6 cellular contexts compared by ENCODE assay signal in genomic region chr2:241150660-241151530, GRCh38. TPM values are rescaled to one million over a fixed set of nuclear protein-coding genes. Genes with fewer than 3 reads are reported as not detected.
DNase-seq lines count a peak whose midpoint lies in the region; ATAC-seq, FAIRE-seq and TF ChIP-seq lines count a peak whose summit lies in the region.

No MANE protein-coding gene starts in this region.

- FAIRE-seq in A549 (lab: Jason Lieb, UNC) (no peak), GM12891 (lab: Jason Lieb, UNC) (no peak)

- H3K4me2 ChIP-seq in A549: peak overlapping the region; percentile 97

- TF ChIP-seq RAD21 in A549 (conservative IDR thresholded peaks at IDR 0.05 in 1 of 2, IDR thresholded peaks at IDR 0.05 in 1 of 2): no peak

- 35% methylated on average over 14 of the region's 37 CpGs for WGBS in A549 (ENCODE audit: missing lambda C conversion rate)

- H3K4me3 ChIP-seq in A549 (peak overlapping the region; percentile 81), MG63 (peak overlapping the region; percentile 71), fibroblast of pulmonary artery (replicated peaks; ENCODE audit: low read depth, low read length) (peak overlapping the region; percentile 68)

- H3K27ac ChIP-seq in A549: peak overlapping the region; percentile 86 to 93

- H3K36me3 ChIP-seq in MG63: peaks cover 7% of the 10 kb centered on the region

- no peaks in the 10 kb centered on the region for H3K9me3 ChIP-seq in A549
- no peaks in the 10 kb centered on the region for H3K9me3 ChIP-seq in MG63

- TF ChIP-seq POLR2A in A549 (IDR thresholded peaks at IDR 0.05; ENCODE audit: low read length): no peak
- no peak for TF ChIP-seq POLR2A in GM12891 (IDR thresholded peaks at IDR 0.05; ENCODE audit: low read depth, low read length)

- no peaks in the 10 kb centered on the region for H3K27me3 ChIP-seq in MG63

- H3K4me1 ChIP-seq in A549: peaks cover 13% of the 10 kb centered on the region

- POLR2A ChIA-PET in A549 (lab: Yijun Ruan, JAX): no interaction called here

- DNase-seq in A549 (ENCODE audit: low read depth in 1 of 2, low spot score in 1 of 2) (no peak), MG63 (no peak), fibroblast of pulmonary artery (ENCODE audit: low read depth) (peak; percentile 5), GM12891 (ENCODE audit: insufficient read length, low spot score) (no peak), NCI-H1694 (lab: John Stamatoyannopoulos, UW) (no peak)
- DNase-seq in stimulated activated naive CD8-positive, alpha-beta T cell treated with anti-CD3 and anti-CD28 coated beads, Interleukin-15, Interleukin-2, amounts not matched to agents 100 U/mL and 50 U/mL, for 24 hours: no peak

- ATAC-seq in A549: no peak
- ATAC-seq in stimulated activated naive CD8-positive, alpha-beta T cell treated with anti-CD3 and anti-CD28 coated beads, Interleukin-15, Interleukin-2, amounts not matched to agents 100 U/mL and 50 U/mL, for 24 hours: peak; percentile 2

- no peak for TF ChIP-seq EP300 in A549 (IDR thresholded peaks at IDR 0.05)

- CTCF ChIA-PET in A549 (lab: Yijun Ruan, JAX): interaction anchor here (0.8 to 2.0 kb wide), 8 partner anchors 13 to 509 kb away, joined by 3 to 5 read pairs (median 4); no protein-coding TSS in a partner anchor

- no peak for TF ChIP-seq CTCF in A549 (IDR thresholded peaks at IDR 0.05)
- no peak for TF ChIP-seq CTCF in fibroblast of pulmonary artery (IDR thresholded peaks at IDR 0.05; ENCODE audit: low read length, missing control alignments)

TF ChIP-seq in A549, 52 proteins besides CTCF, POLR2A, EP300 and RAD21:
- TF ChIP-seq EHF (CRISPR knock-in tag; IDR thresholded peaks at IDR 0.05) (no peak), HOXA7 (CRISPR knock-in tag; IDR thresholded peaks at IDR 0.05) (no peak), RNF2 (IDR thresholded peaks at IDR 0.05; ENCODE audit: borderline replicate concordance, low read depth) (no peak), EHMT2 (IDR thresholded peaks at IDR 0.05; ENCODE audit: low read depth) (no peak), PHF8 (IDR thresholded peaks at IDR 0.05; ENCODE audit: borderline replicate concordance, low read depth) (peak; percentile 12; the same call in 1 of the 2 replicates), NPAS2 (CRISPR knock-in tag; IDR thresholded peaks at IDR 0.05; ENCODE audit: borderline replicate concordance) (no peak), RCOR1 (IDR thresholded peaks at IDR 0.05; ENCODE audit: low read depth, low read length) (no peak), FOSL2 (IDR thresholded peaks at IDR 0.05) (no peak), FOSL2 (CRISPR knock-in tag; IDR thresholded peaks at IDR 0.05) (no peak), ATOH8 (CRISPR knock-in tag; IDR thresholded peaks at IDR 0.05; ENCODE audit: low read depth) (no peak), HOXB5 (CRISPR knock-in tag; IDR thresholded peaks at IDR 0.05) (no peak), KDM5A (IDR thresholded peaks at IDR 0.05) (peak; percentile 67; the same call in 1 of the 2 replicates), NFE2L2 (conservative IDR thresholded peaks at IDR 0.05; ENCODE audit: low read length) (no peak), ZFP36 (IDR thresholded peaks at IDR 0.05; ENCODE audit: borderline replicate concordance, partially characterized antibody) (no peak), SMC3 (IDR thresholded peaks at IDR 0.05) (no peak)

TF ChIP-seq in GM12891, 5 proteins besides CTCF, POLR2A, EP300 and RAD21:
- TF ChIP-seq POLR2AphosphoS5 (IDR thresholded peaks at IDR 0.05; ENCODE audit: low read depth, low read length) (no peak), SPI1 (IDR thresholded peaks at IDR 0.05; ENCODE audit: low read depth, low read length) (no peak), TAF1 (IDR thresholded peaks at IDR 0.05; ENCODE audit: low read depth, low read length) (no peak), POU2F2 (IDR thresholded peaks at IDR 0.05; ENCODE audit: low read depth, low read length) (no peak), PAX5 (IDR thresholded peaks at IDR 0.05; ENCODE audit: insufficient read depth, low read length, severe bottlenecking) (no peak)

RNA-seq across cellular contexts. Expression of gene PPP1R7, which starts 0.6 kb away (rescaled TPM):
- 50.0 and 76.4 TPM in 2 replicates for polyA plus RNA-seq in A549 (2011; rRNA removed)
- polyA plus RNA-seq in A549 (2012; cell fraction: cytosol; rRNA removed): 35.8 and 48.1 TPM in 2 replicates
- 21.8 and 24.9 TPM in 2 replicates for polyA plus RNA-seq in A549 (2012; cell fraction: nucleus; rRNA removed)
- 124 to 136 TPM (median 129 TPM) in 3 replicates for polyA plus RNA-seq in A549 (2017; fragmentation: RNase III; extraction: RNeasy Plus Mini Kit Qiagen cat#74134 plus additional on column Dnase treatment)
- polyA minus RNA-seq in A549 (2011; rRNA and poly(A)+ RNA removed): 22.3 and 23.8 TPM in 2 replicates
- total RNA-seq in MG63 (2014; rRNA removed; shearing (Covaris generic); ENCODE audit: low replicate concordance): 80.2 and 89.2 TPM in 2 replicates
- polyA plus RNA-seq in GM12891 (2012; ENCODE audit: low read depth, missing spikeins): 119 TPM

RNA-seq across cellular contexts. Expression of gene PASK, which starts 1.6 kb away (rescaled TPM):
- polyA plus RNA-seq in A549 (2011; rRNA removed) (7.4 and 10.3 TPM in 2 replicates), A549 (2017; fragmentation: RNase III; extraction: RNeasy Plus Mini Kit Qiagen cat#74134 plus additional on column Dnase treatment) (11.7 to 12.4 TPM (median 12.2 TPM) in 3 replicates)
- polyA plus RNA-seq in A549 (2012; cell fraction: cytosol; rRNA removed): 9.5 and 11.1 TPM in 2 replicates
- 48.8 and 66.8 TPM in 2 replicates for polyA plus RNA-seq in A549 (2012; cell fraction: nucleus; rRNA removed)
- 12.6 and 20.9 TPM in 2 replicates for polyA minus RNA-seq in A549 (2011; rRNA and poly(A)+ RNA removed)
- 3.7 and 21.6 TPM in 2 replicates for total RNA-seq in MG63 (2014; rRNA removed; shearing (Covaris generic); ENCODE audit: low replicate concordance)
- 31.3 TPM for polyA plus RNA-seq in GM12891 (2012; ENCODE audit: low read depth, missing spikeins)

RNA-seq across cellular contexts. Expression of gene ANO7, which starts 37.6 kb away (rescaled TPM):
- polyA plus RNA-seq in A549 (2011; rRNA removed) (0.92 and 1.3 TPM in 2 replicates), A549 (2017; fragmentation: RNase III; extraction: RNeasy Plus Mini Kit Qiagen cat#74134 plus additional on column Dnase treatment) (2.0 to 3.0 TPM (median 2.7 TPM) in 3 replicates)
- 2.1 and 3.1 TPM in 2 replicates for polyA plus RNA-seq in A549 (2012; cell fraction: cytosol; rRNA removed)
- polyA plus RNA-seq in A549 (2012; cell fraction: nucleus; rRNA removed): 3.7 and 4.2 TPM in 2 replicates
- 1.9 and 2.8 TPM in 2 replicates for polyA minus RNA-seq in A549 (2011; rRNA and poly(A)+ RNA removed)
- total RNA-seq in MG63 (2014; rRNA removed; shearing (Covaris generic); ENCODE audit: low replicate concordance): 0.10 TPM in 1 of 2 replicates, not detected in the other
- polyA plus RNA-seq in GM12891 (2012; ENCODE audit: low read depth, missing spikeins): 1.4 TPM

RNA-seq across cellular contexts. Expression of gene MTERF4, which starts 48.8 kb away (rescaled TPM):
- polyA plus RNA-seq in A549 (2011; rRNA removed) (41.5 and 44.9 TPM in 2 replicates), A549 (2017; fragmentation: RNase III; extraction: RNeasy Plus Mini Kit Qiagen cat#74134 plus additional on column Dnase treatment) (39.9 to 51.5 TPM (median 47.1 TPM) in 3 replicates)
- 23.8 and 24.8 TPM in 2 replicates for polyA plus RNA-seq in A549 (2012; cell fraction: cytosol; rRNA removed)
- 32.6 and 44.7 TPM in 2 replicates for polyA plus RNA-seq in A549 (2012; cell fraction: nucleus; rRNA removed)
- polyA minus RNA-seq in A549 (2011; rRNA and poly(A)+ RNA removed): 33.8 and 41.7 TPM in 2 replicates
- 18.9 and 33.2 TPM in 2 replicates for total RNA-seq in MG63 (2014; rRNA removed; shearing (Covaris generic); ENCODE audit: low replicate concordance)
- polyA plus RNA-seq in GM12891 (2012; ENCODE audit: low read depth, missing spikeins): 43.3 TPM
